In the genomic region with DNA sequence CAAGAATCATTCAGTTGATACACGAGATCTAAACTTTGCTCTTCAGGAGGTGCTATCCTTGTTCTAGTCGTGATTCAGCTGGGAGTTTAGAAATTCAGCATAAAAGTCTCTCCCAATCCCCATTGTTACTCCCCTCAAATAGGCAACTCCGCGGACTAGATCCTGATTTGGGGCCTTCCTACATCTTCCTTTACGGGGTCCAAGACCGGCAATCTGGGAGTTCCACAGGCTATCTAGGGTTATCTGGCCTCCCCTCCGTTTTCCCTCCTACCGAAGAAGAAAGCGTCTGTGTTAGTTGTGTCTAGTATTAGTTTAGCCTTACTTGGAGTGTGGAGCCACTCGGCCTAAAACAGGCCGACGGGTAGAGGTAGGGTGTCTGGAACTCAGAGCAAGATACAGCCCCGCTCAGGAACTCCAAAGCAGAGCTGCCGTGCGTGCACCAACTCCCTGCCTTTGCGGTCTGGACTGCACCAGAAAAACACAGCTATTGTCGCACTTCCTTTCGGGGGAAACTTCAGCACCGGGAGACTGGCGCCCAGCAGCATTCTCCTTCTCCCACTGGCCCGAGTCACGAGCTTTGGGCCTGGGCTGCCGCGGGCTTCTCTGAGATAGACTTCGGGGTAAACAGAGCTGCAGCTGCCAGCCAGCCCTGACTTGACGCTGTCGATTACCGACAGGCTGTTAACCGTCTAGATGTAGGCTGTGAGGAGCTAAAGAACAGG, we compare ENCODE assay signal across 9 cellular contexts. TPM values are rescaled to one million over a fixed set of nuclear protein-coding genes. Genes with fewer than 3 reads are reported as not detected.
DNase-seq lines count a peak whose midpoint lies in the region; ATAC-seq and TF ChIP-seq lines count a peak whose summit lies in the region.
"Had no signal": no experiment of that assay in that cellular context is flagged by ENCODE, and none has a peak within 500 bp of the region (broad histone marks: within the 10 kb centered on the region; RNA-seq: fewer than 3 reads in every experiment).

No MANE protein-coding gene starts in this region.

- H3K4me1 Mint-ChIP-seq in CD4-positive, alpha-beta T cell (ENCODE audit: low read depth): peaks cover 55% of the 10 kb centered on the region
- H3K4me1 Mint-ChIP-seq in endodermal cell: peaks cover 52% of the 10 kb centered on the region
- H3K4me1 Mint-ChIP-seq in natural killer cell treated with Interleukin-12 subunit alpha and Interleukin-12 subunit beta and Interleukin-15 and Interleukin-18, amount 100 ng/mL, for 72 hours (ENCODE audit: low read depth in 2 of 2): peaks cover 31 to 36% of the 10 kb centered on the region in 2 donors

- peak overlapping the region; percentile 85 for H3K4me3 Mint-ChIP-seq in CD4-positive, alpha-beta T cell
- peak overlapping the region; percentile 37 for H3K4me3 Mint-ChIP-seq in endodermal cell
- peak overlapping the region; percentile 77 for H3K4me3 Mint-ChIP-seq in natural killer cell treated with Interleukin-12 subunit alpha and Interleukin-12 subunit beta and Interleukin-15 and Interleukin-18, amount 100 ng/mL, for 72 hours

- H3K9me3 Mint-ChIP-seq in CD4-positive, alpha-beta T cell: no peaks in the 10 kb centered on the region
- no peaks in the 10 kb centered on the region for H3K9me3 Mint-ChIP-seq in endodermal cell
- no peaks in the 10 kb centered on the region for H3K9me3 Mint-ChIP-seq in natural killer cell treated with Interleukin-12 subunit alpha and Interleukin-12 subunit beta and Interleukin-15 and Interleukin-18, amount 100 ng/mL, for 72 hours

- H3K27ac Mint-ChIP-seq in CD4-positive, alpha-beta T cell: no peak overlapping the region
- no peak overlapping the region for H3K27ac Mint-ChIP-seq in endodermal cell
- no peak overlapping the region for H3K27ac Mint-ChIP-seq in natural killer cell treated with Interleukin-12 subunit alpha and Interleukin-12 subunit beta and Interleukin-15 and Interleukin-18, amount 100 ng/mL, for 72 hours

- peak; percentile 54 for ATAC-seq in CD4-positive, alpha-beta T cell (ENCODE audit: poor library complexity)
- peak in 1 of 2 donors; percentile 13 for ATAC-seq in natural killer cell treated with Interleukin-12 subunit alpha and Interleukin-12 subunit beta and Interleukin-15 and Interleukin-18, amount 100 ng/mL, for 72 hours
- ATAC-seq in HG03039 (IDR thresholded peaks at IDR 0.05; ENCODE audit: unreplicated experiment) (no peak), GM19395 (IDR thresholded peaks at IDR 0.05; ENCODE audit: unreplicated experiment) (no peak), HG02623 (IDR thresholded peaks at IDR 0.05; ENCODE audit: unreplicated experiment) (no peak)

- CTCF ChIA-PET in CD4-positive, alpha-beta T cell (lab: Charles Lee): interaction anchor here (1.2 to 1.8 kb wide), 3 partner anchors 20 to 1110 kb away, joined by 3 to 17 read pairs (median 7); partner anchors contain the start of gene DLX6

- no peak overlapping the region for H3K27ac ChIP-seq in CD4-positive, alpha-beta T cell (ENCODE audit: low read depth, low read length)
- no peak overlapping the region for H3K27ac ChIP-seq in endodermal cell (ENCODE audit: low read depth, low read length)

- POLR2A ChIA-PET in CD4-positive, alpha-beta T cell (lab: Charles Lee): interaction anchor here (1.1 to 1.3 kb wide), 2 partner anchors 11 to 949 kb away, joined by 3 to 4 read pairs; no protein-coding TSS in a partner anchor

- no peaks in the 10 kb centered on the region for H3K36me3 Mint-ChIP-seq in CD4-positive, alpha-beta T cell (ENCODE audit: low read depth)
- no peaks in the 10 kb centered on the region for H3K36me3 Mint-ChIP-seq in endodermal cell (ENCODE audit: low read depth)
- no peaks in the 10 kb centered on the region for H3K36me3 Mint-ChIP-seq in natural killer cell treated with Interleukin-12 subunit alpha and Interleukin-12 subunit beta and Interleukin-15 and Interleukin-18, amount 100 ng/mL, for 72 hours

- whole genome bisulfite sequencing in endodermal cell (ENCODE audit: insufficient coverage in 1 of 2, insufficient read length in 1 of 2), 2 experiments: 6 to 8% methylated on average over 15 to 29 of the region's 29 CpGs

- TF ChIP-seq CTCF in CD4-positive, alpha-beta T cell (IDR thresholded peaks at IDR 0.05): no peak
- no peak for TF ChIP-seq CTCF in endodermal cell (conservative IDR thresholded peaks at IDR 0.05)

- intact Hi-C loops in CD4-positive, alpha-beta T cell (cut with DNase I, micrococcal nuclease): loop anchor here (2.0 to 10.0 kb wide), 5 partner anchors 609 to 1109 kb away; no protein-coding TSS in a partner anchor

- H3K9ac ChIP-seq in endodermal cell (ENCODE audit: extremely low read depth, low read length, poor library complexity, severe bottlenecking): no peak overlapping the region

- no peak for DNase-seq in CD4-positive, alpha-beta T cell
- DNase-seq in NOMO-1 (lab: John Stamatoyannopoulos, UW; ENCODE audit: unreplicated experiment in 2 of 2) (peak; percentile 53 to 69), endodermal cell (peak; percentile 76), AML-193 (lab: John Stamatoyannopoulos, UW) (no peak)
- DNase-seq in natural killer cell treated with Interleukin-12 subunit alpha and Interleukin-12 subunit beta and Interleukin-15 and Interleukin-18, amount 100 ng/mL, for 72 hours (ENCODE audit: low spot score): no peak
- DNase-seq: OCI-M1 had no signal

- no peak overlapping the region for H3K4me3 ChIP-seq in endodermal cell (ENCODE audit: low read length)

- H3K4me1 ChIP-seq in endodermal cell (ENCODE audit: control insufficient read depth, insufficient read depth, low read length): peaks cover 10% of the 10 kb centered on the region

- no peaks in the 10 kb centered on the region for H3K9me3 ChIP-seq in CD4-positive, alpha-beta T cell (ENCODE audit: control insufficient read depth, low read length)
- H3K9me3 ChIP-seq in endodermal cell (ENCODE audit: control insufficient read depth, low read length): no peaks in the 10 kb centered on the region

- H3K27me3 Mint-ChIP-seq in CD4-positive, alpha-beta T cell: peaks cover 87% of the 10 kb centered on the region
- peaks cover 85% of the 10 kb centered on the region for H3K27me3 Mint-ChIP-seq in endodermal cell (ENCODE audit: insufficient read depth)
- H3K27me3 Mint-ChIP-seq in natural killer cell treated with Interleukin-12 subunit alpha and Interleukin-12 subunit beta and Interleukin-15 and Interleukin-18, amount 100 ng/mL, for 72 hours: peaks cover 58 to 78% of the 10 kb centered on the region in 2 donors

- no peaks in the 10 kb centered on the region for H3K36me3 ChIP-seq in endodermal cell (ENCODE audit: control insufficient read depth, insufficient read depth, low read length)

- H3K27me3 ChIP-seq in CD4-positive, alpha-beta T cell (ENCODE audit: control insufficient read depth, insufficient read depth, low read length): peaks cover 73% of the 10 kb centered on the region
- peaks cover 89% of the 10 kb centered on the region for H3K27me3 ChIP-seq in endodermal cell (ENCODE audit: control insufficient read depth, insufficient read depth, low read length, poor library complexity, severe bottlenecking)

RNA-seq across cellular contexts. Expression of gene DLX5, which starts 1.5 kb away (rescaled TPM):
- total RNA-seq in CD4-positive, alpha-beta T cell: not detected
- not detected for total RNA-seq in endodermal cell
- 1.7 TPM for polyA plus RNA-seq in endodermal cell (2013, experiment 1 of 2)
- 1.7 TPM for polyA plus RNA-seq in endodermal cell (2013, experiment 2 of 2)
- total RNA-seq in natural killer cell treated with Interleukin-12 subunit alpha and Interleukin-12 subunit beta and Interleukin-15 and Interleukin-18, amount 100 ng/mL, for 72 hours: not detected

RNA-seq across cellular contexts. Expression of gene DLX6, which starts 20.8 kb away (rescaled TPM):
- total RNA-seq in CD4-positive, alpha-beta T cell: not detected
- total RNA-seq in endodermal cell: not detected
- 0.50 TPM for polyA plus RNA-seq in endodermal cell (2013, experiment 1 of 2)
- 0.66 TPM for polyA plus RNA-seq in endodermal cell (2013, experiment 2 of 2)
- total RNA-seq in natural killer cell treated with Interleukin-12 subunit alpha and Interleukin-12 subunit beta and Interleukin-15 and Interleukin-18, amount 100 ng/mL, for 72 hours: not detected

Comparison
In these comparisons a context has a peak if more than half of its experiments do, and no peak if none do; other contexts are left out.
1. DNase-seq: peak in NOMO-1 (2 of 2) and endodermal cell (single experiment); none in CD4-positive, alpha-beta T cell (0 of 10), natural killer cell treated with Interleukin-12 subunit alpha and Interleukin-12 subunit beta and Interleukin-15 and Interleukin-18, amount 100 ng/mL, for 72 hours (single experiment) and AML-193 (0 of 2).
2. Peak in every context shown above with its lines, with median percentiles within 50 percentile points of each other: H3K4me3 Mint-ChIP-seq.